ENCODE assay signal across 11 cellular contexts in the genomic region with DNA sequence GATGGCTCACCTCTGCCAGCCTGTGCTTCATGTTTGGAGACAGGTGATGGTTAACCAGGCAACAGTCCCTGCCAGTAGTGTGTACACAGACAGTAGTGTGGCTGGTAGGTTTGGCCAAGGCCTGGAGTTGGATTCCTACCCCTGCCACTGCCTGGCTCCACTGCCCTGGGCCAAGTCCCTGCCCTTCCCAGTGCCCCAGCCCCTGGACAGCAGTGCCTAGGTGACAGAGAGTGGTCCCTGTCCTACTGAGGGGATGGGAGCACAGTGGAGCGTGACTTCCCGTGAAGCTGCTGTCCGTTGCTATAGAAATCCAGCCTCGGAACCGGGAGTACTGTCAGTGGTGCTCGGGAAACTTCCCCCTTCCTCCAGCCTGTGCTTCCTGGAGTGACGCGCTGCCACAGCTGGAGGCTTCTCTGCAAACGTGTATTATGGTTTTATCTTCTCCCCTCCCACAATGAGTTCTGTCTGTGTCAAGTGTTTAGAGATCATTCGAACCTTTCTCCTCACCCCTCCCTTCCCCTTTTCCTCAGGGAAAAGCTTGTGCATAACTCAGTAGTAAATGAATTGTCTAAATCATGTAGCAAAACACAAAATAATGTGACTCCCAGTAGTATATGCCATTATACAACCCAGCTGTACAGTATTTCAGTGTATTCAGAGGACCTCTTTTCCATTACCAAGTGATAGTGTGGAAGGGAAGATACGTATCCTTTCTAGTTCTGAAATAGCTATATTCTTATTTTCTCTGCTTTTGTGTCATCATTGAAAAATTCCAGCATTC.
DNase-seq lines count a peak whose midpoint lies in the region; ATAC-seq and TF ChIP-seq lines count a peak whose summit lies in the region.
"Had no signal": no experiment of that assay in that cellular context is flagged by ENCODE, and none has a peak within 500 bp of the region (broad histone marks: within the 10 kb centered on the region; RNA-seq: fewer than 3 reads in every experiment).

No MANE protein-coding gene starts in this region.

- no peaks in the 10 kb centered on the region for H3K9me3 Mint-ChIP-seq in activated T-cell treated with anti-CD3 and anti-CD28 coated beads, Interleukin-2, amount 50 U/mL, for 24 hours

- peaks cover 62% of the 10 kb centered on the region for H3K4me1 Mint-ChIP-seq in activated T-cell treated with anti-CD3 and anti-CD28 coated beads, Interleukin-2, amount 50 U/mL, for 24 hours (ENCODE audit: low read depth)

- peak; percentile 32 to 52 for ATAC-seq in right cardiac atrium
- ATAC-seq in HG03521 (IDR thresholded peaks at IDR 0.05; ENCODE audit: unreplicated experiment) = no peak
- ATAC-seq in HG02852 (IDR thresholded peaks at IDR 0.05; ENCODE audit: unreplicated experiment) = no peak

- peaks cover 57% of the 10 kb centered on the region for H3K36me3 Mint-ChIP-seq in activated T-cell treated with anti-CD3 and anti-CD28 coated beads, Interleukin-2, amount 50 U/mL, for 24 hours (ENCODE audit: low read depth)

- DNase-seq in activated T-cell treated with anti-CD3 and anti-CD28 coated beads, Interleukin-2, amount 50 U/mL, for 24 hours = no peak
- DNase-seq in activated T-cell treated with anti-CD3 and anti-CD28 coated beads for 4 hours = no peak
- peak; percentile 36 for DNase-seq in UCSD-AML1 (lab: John Stamatoyannopoulos, UW; ENCODE audit: unreplicated experiment)
- peak in 1 of 3 donors; percentile 78 for DNase-seq in right cardiac atrium
- peak; percentile 56 for DNase-seq in testis
- no peak for DNase-seq in stimulated activated CD4-positive, alpha-beta T cell treated with anti-CD3 and anti-CD28 coated beads, Interleukin-2, amount 100 ng/mL, for 24 hours
- DNase-seq: NCI-H1105 treated with DMSO at 0.1 percent for 48 hours, WERI-Rb-1 had no signal

- no peaks in the 10 kb centered on the region for H3K27me3 Mint-ChIP-seq in activated T-cell treated with anti-CD3 and anti-CD28 coated beads, Interleukin-2, amount 50 U/mL, for 24 hours

- no peak for TF ChIP-seq POLR2A in testis (IDR thresholded peaks at IDR 0.05)

- no peaks in the 10 kb centered on the region for H3K36me3 ChIP-seq in testis (ENCODE audit: low read depth, missing control alignments)
- H3K36me3 ChIP-seq: tibial artery had no signal

- H3K27me3 ChIP-seq in right cardiac atrium (ENCODE audit: control insufficient read depth, insufficient read depth) (no peaks in the 10 kb centered on the region), testis (no peaks in the 10 kb centered on the region)
- H3K27me3 ChIP-seq: tibial artery had no signal

- 30% methylated on average over 11 of the region's 11 CpGs for WGBS in right cardiac atrium
- WGBS in testis, 2 donors = 63 to 68% methylated on average over 11 of the region's 11 CpGs

- H3K27ac ChIP-seq in right cardiac atrium (ENCODE audit: low read length) = no peak overlapping the region
- H3K27ac ChIP-seq in testis = no peak overlapping the region
- H3K27ac ChIP-seq: tibial artery, WERI-Rb-1 had no signal

- H3K4me1 ChIP-seq in right cardiac atrium (ENCODE audit: control insufficient read depth, insufficient read depth, low read length) (peaks cover 34% of the 10 kb centered on the region), testis (peaks cover 67% of the 10 kb centered on the region)

- peak overlapping the region; percentile 50 for H3K27ac Mint-ChIP-seq in activated T-cell treated with anti-CD3 and anti-CD28 coated beads, Interleukin-2, amount 50 U/mL, for 24 hours

- intact Hi-C loops in right cardiac atrium (cut with DNase I) (no loop called here), testis (cut with DNase I; ENCODE audit: low total_unique reads) (no loop called here)

- no peak for TF ChIP-seq CTCF in testis (IDR thresholded peaks at IDR 0.05)

- H3K4me3 Mint-ChIP-seq in activated T-cell treated with anti-CD3 and anti-CD28 coated beads, Interleukin-2, amount 50 U/mL, for 24 hours = no peak overlapping the region

- H3K4me3 ChIP-seq in right cardiac atrium (ENCODE audit: low read length) (no peak overlapping the region), testis (no peak overlapping the region)
- H3K4me3 ChIP-seq: tibial artery had no signal

- no peaks in the 10 kb centered on the region for H3K9me3 ChIP-seq in right cardiac atrium (ENCODE audit: control insufficient read depth, low read length)
- no peaks in the 10 kb centered on the region for H3K9me3 ChIP-seq in testis
- H3K9me3 ChIP-seq: tibial artery had no signal

Comparison
In these comparisons a context has a peak if more than half of its experiments do, and no peak if none do; other contexts are left out.
1. DNase-seq: peak in UCSD-AML1 (single experiment) and testis (single experiment); none in activated T-cell treated with anti-CD3 and anti-CD28 coated beads, Interleukin-2, amount 50 U/mL, for 24 hours (single experiment), activated T-cell treated with anti-CD3 and anti-CD28 coated beads for 4 hours (single experiment) and stimulated activated CD4-positive, alpha-beta T cell treated with anti-CD3 and anti-CD28 coated beads, Interleukin-2, amount 100 ng/mL, for 24 hours (0 of 2).
2. ATAC-seq: peak in right cardiac atrium (2 of 2); none in HG03521 (single experiment) and HG02852 (single experiment).